In the genomic region with DNA sequence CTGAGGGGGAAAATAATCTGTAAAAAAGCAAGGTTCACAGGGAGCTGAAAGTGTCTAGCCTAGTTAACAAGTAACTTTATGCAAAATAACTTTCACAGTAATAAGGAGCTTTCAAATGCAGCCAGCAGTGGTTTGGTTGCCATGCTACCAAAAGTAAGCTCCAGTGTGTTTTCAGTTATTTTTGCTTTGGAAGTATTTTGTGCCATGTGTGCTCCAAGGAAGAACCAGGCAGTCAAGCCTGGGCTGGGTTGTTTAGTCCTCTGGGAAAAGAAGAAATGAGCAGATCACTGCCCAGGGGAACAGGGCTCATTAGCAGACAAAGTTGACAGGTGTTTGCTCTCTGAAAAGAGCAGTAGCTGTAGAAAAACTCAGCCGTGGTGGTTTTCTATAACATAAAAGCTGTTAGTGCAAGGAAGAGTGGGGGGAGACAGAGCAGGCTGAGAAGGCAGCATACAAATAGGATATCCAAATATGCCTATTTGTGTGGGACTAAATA, we compare ENCODE assay signal across 8 cellular contexts.
DNase-seq lines count a peak whose midpoint lies in the region; ATAC-seq and TF ChIP-seq lines count a peak whose summit lies in the region.

No MANE protein-coding gene starts in this region.

- CTCF ChIA-PET in WTC11 (lab: Charles Lee): no interaction called here

- no peaks in the 10 kb centered on the region; the same call in 1 of the 2 replicates for H3K27me3 Mint-ChIP-seq in WTC11 (ENCODE audit: low read depth)

- DNase-seq in left kidney (ENCODE audit: low read depth, low spot score): peak; percentile 69
- no peak for DNase-seq in WTC11 (ENCODE audit: low spot score)
- DNase-seq in stimulated activated CD4-positive, alpha-beta T cell treated with anti-CD3 and anti-CD28 coated beads, Interleukin-4, amount 100 ng/mL, for 24 hours: no peak
- no peak for DNase-seq in activated CD4-positive, alpha-beta T cell treated with anti-CD3 and anti-CD28 coated beads, Interleukin-2, amount 50 U/mL, for 1 hour

- ATAC-seq in GM18867 (IDR thresholded peaks at IDR 0.05; ENCODE audit: unreplicated experiment) (peak; percentile 94), GM21786 (IDR thresholded peaks at IDR 0.05; ENCODE audit: unreplicated experiment) (peak; percentile 92), HG03469 (IDR thresholded peaks at IDR 0.05; ENCODE audit: unreplicated experiment) (peak; percentile 84), WTC11 (no peak)
- no peak for ATAC-seq in activated CD4-positive, CD25-positive, alpha-beta regulatory T cell treated with anti-CD3 and anti-CD28 coated beads, Interleukin-2, amount 50 U/mL, for 24 hours

- no peak overlapping the region for H3K27ac Mint-ChIP-seq in WTC11

- H3K9me3 Mint-ChIP-seq in WTC11: peaks cover 20% of the 10 kb centered on the region

- no peak overlapping the region for H3K4me3 Mint-ChIP-seq in WTC11

- no peaks in the 10 kb centered on the region; the same call in 1 of the 2 replicates for H3K36me3 Mint-ChIP-seq in WTC11

- H3K4me1 Mint-ChIP-seq in WTC11: no peaks in the 10 kb centered on the region

- no peak for TF ChIP-seq CTCF in WTC11 (IDR thresholded peaks at IDR 0.05)

- POLR2A ChIA-PET in WTC11 (lab: Charles Lee): interaction anchor here (0.6 kb wide), 1 partner anchor 717 kb away, joined by 3 read pairs; no protein-coding TSS in a partner anchor

TF ChIP-seq in WTC11, 78 proteins besides CTCF, POLR2A, EP300 and RAD21:
- no peak for TF ChIP-seq JAZF1 (CRISPR knock-in tag; IDR thresholded peaks at IDR 0.05)
- TF ChIP-seq, protein P1, sequence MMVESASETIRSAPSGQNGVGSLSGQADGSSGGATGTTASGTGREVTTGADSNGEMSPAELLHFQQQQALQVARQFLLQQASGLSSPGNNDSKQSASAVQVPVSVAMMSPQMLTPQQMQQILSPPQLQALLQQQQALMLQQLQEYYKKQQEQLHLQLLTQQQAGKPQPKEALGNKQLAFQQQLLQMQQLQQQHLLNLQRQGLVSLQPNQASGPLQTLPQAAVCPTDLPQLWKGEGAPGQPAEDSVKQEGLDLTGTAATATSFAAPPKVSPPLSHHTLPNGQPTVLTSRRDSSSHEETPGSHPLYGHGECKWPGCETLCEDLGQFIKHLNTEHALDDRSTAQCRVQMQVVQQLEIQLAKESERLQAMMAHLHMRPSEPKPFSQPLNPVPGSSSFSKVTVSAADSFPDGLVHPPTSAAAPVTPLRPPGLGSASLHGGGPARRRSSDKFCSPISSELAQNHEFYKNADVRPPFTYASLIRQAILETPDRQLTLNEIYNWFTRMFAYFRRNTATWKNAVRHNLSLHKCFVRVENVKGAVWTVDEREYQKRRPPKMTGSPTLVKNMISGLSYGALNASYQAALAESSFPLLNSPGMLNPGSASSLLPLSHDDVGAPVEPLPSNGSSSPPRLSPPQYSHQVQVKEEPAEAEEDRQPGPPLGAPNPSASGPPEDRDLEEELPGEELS (CRISPR knock-in tag; IDR thresholded peaks at IDR 0.05): no peak
- no peak for TF ChIP-seq ZNF416 (CRISPR knock-in tag; IDR thresholded peaks at IDR 0.05)
- TF ChIP-seq GABPB1 (CRISPR knock-in tag; IDR thresholded peaks at IDR 0.05): no peak
- TF ChIP-seq ZNF263 (CRISPR knock-in tag; IDR thresholded peaks at IDR 0.05; ENCODE audit: low read depth): no peak
- TF ChIP-seq STAT6 (CRISPR knock-in tag; conservative IDR thresholded peaks at IDR 0.05; ENCODE audit: low read depth): no peak
- no peak for TF ChIP-seq NR2C2 (CRISPR knock-in tag; IDR thresholded peaks at IDR 0.05)
- no peak for TF ChIP-seq RORB (CRISPR knock-in tag; IDR thresholded peaks at IDR 0.05)
- TF ChIP-seq FOXK1 (CRISPR knock-in tag; IDR thresholded peaks at IDR 0.05): no peak

Comparison
In these comparisons a context has a peak if more than half of its experiments do, and no peak if none do; other contexts are left out.
1. ATAC-seq: peak in GM18867 (single experiment), GM21786 (single experiment) and HG03469 (single experiment); none in WTC11 (single experiment) and activated CD4-positive, CD25-positive, alpha-beta regulatory T cell treated with anti-CD3 and anti-CD28 coated beads, Interleukin-2, amount 50 U/mL, for 24 hours (0 of 2).